In the genomic region with DNA sequence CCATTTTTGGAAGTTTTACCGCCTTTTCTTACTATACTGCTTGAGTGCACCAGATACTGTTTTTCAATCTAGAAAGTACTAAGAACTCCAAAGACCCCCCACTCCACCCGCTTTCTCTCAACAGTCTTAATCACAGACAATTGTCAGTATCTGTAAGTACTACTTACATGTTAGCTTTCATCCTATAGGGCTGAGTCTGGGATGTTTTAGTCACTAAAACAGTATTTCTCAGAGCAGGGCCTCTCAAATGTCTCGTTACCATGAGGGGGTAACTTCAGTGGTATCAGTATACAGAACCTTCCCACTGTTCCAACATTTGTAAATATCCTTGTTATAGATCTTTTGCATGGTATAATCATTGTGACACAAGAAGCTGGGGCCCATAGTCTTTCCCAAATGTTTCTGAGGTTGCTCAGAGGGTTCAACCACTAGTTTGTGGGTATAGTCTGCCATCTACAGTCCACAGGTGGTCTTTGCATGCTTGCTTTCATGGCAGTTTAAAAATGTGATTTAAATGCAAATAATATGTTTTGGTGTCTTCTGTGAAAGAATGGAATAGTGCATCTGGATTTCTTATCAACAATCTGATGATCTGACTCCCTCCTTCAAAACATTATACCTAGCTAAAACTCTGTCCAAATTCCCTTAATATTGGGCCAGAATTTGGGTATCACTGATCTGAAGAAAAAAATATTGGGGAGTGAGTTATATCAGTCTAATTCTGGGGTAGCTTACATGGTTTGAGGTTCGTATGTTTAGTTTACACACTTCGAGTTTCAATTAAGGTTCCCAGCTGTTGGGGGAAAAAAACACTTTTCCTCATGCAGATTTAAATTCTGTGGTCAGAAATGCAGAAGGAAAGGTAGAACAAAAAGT, we compare ENCODE assay signal across 8 cellular contexts. TPM values are rescaled to one million over a fixed set of nuclear protein-coding genes. Genes with fewer than 3 reads are reported as not detected.
A peak's percentile ranks its signal among the peaks of the same experiment; 100 is the strongest.
DNase-seq lines count a peak whose midpoint lies in the region; FAIRE-seq and TF ChIP-seq lines count a peak whose summit lies in the region.

No MANE protein-coding gene starts in this region.

- no peaks in the 10 kb centered on the region for H3K79me2 ChIP-seq in astrocyte (ENCODE audit: insufficient read depth, low read length)

- no peaks in the 10 kb centered on the region for H3K4me1 ChIP-seq in astrocyte (ENCODE audit: insufficient read depth, low read length)

- no peak overlapping the region for H3K27ac ChIP-seq in astrocyte (ENCODE audit: low read depth, low read length)

- H4K20me1 ChIP-seq in astrocyte (ENCODE audit: insufficient read depth, low read length): no peaks in the 10 kb centered on the region

- no peaks in the 10 kb centered on the region for H3K4me1 Mint-ChIP-seq in astrocyte (ENCODE audit: low read depth, unreplicated experiment)

- no peak for FAIRE-seq in astrocyte (lab: Jason Lieb, UNC)

- H3K9ac ChIP-seq in astrocyte (ENCODE audit: low read length): no peak overlapping the region

- no peaks in the 10 kb centered on the region for H3K36me3 ChIP-seq in astrocyte (ENCODE audit: insufficient read depth, low read length)

- H3K4me3 Mint-ChIP-seq in astrocyte (ENCODE audit: unreplicated experiment): no peak overlapping the region

- TF ChIP-seq CTCF in astrocyte (IDR thresholded peaks at IDR 0.05; ENCODE audit: insufficient read depth, low read depth, low read length): peak; percentile 91

- peaks cover 6% of the 10 kb centered on the region for H3K9me3 Mint-ChIP-seq in astrocyte (ENCODE audit: unreplicated experiment)

- peak; percentile 19 for DNase-seq in NCI-H2029 treated with DMSO at 0.1 percent for 48 hours (lab: John Stamatoyannopoulos, UW)
- no peak for DNase-seq in NCI-H2029 (lab: John Stamatoyannopoulos, UW)
- DNase-seq in HCEC 1CT: peak; percentile 69
- DNase-seq in NCI-H446 treated with DMSO at 0.1 percent for 48 hours (lab: John Stamatoyannopoulos, UW): peak; percentile 6
- DNase-seq in astrocyte (ENCODE audit: low read depth): peak; percentile 30
- peak; percentile 13 to 68 for DNase-seq in hippocampal formation (lab: John Stamatoyannopoulos, UW)
- peak; percentile 36 for DNase-seq in stimulated activated CD8-positive, alpha-beta memory T cell treated with anti-CD3 and anti-CD28 coated beads, Interleukin-4, amount 100 ng/mL, for 48 hours
- no peak for DNase-seq in activated effector memory CD4-positive, alpha-beta T cell treated with Interleukin-2 at 50 U/mL for 16 hours

- H3K27me3 Mint-ChIP-seq in astrocyte (ENCODE audit: low read depth, unreplicated experiment): no peaks in the 10 kb centered on the region

- no peak overlapping the region for H3K4me2 ChIP-seq in astrocyte (ENCODE audit: low read length)

- no peak overlapping the region for H3K27ac Mint-ChIP-seq in astrocyte (ENCODE audit: unreplicated experiment)

- H3K9me3 ChIP-seq in astrocyte (ENCODE audit: insufficient read depth, low read depth, low read length): no peaks in the 10 kb centered on the region

- no peaks in the 10 kb centered on the region for H3K36me3 Mint-ChIP-seq in astrocyte (ENCODE audit: low read depth, unreplicated experiment)

- peaks cover 8% of the 10 kb centered on the region for H3K27me3 ChIP-seq in astrocyte (ENCODE audit: insufficient read depth, low read length)

- H3K4me3 ChIP-seq in astrocyte (ENCODE audit: insufficient read depth, low read depth, low read length): no peak overlapping the region

- no peak overlapping the region for H2AFZ ChIP-seq in astrocyte (ENCODE audit: low read depth, low read length)

RNA-seq across cellular contexts. Expression of gene DNAJC13, which starts 18.0 kb away (rescaled TPM):
- 38.5 and 41.0 TPM in 2 replicates for total RNA-seq in astrocyte

Comparison
In these comparisons a context has a peak if more than half of its experiments do, and no peak if none do; other contexts are left out.
1. DNase-seq: peak in NCI-H2029 treated with DMSO at 0.1 percent for 48 hours (single experiment), HCEC 1CT (single experiment), NCI-H446 treated with DMSO at 0.1 percent for 48 hours (single experiment), astrocyte (single experiment), hippocampal formation (2 of 2) and stimulated activated CD8-positive, alpha-beta memory T cell treated with anti-CD3 and anti-CD28 coated beads, Interleukin-4, amount 100 ng/mL, for 48 hours (single experiment); none in NCI-H2029 (single experiment) and activated effector memory CD4-positive, alpha-beta T cell treated with Interleukin-2 at 50 U/mL for 16 hours (single experiment).